Comparison of ENCODE assay signal across 8 cellular contexts in the genomic region with DNA sequence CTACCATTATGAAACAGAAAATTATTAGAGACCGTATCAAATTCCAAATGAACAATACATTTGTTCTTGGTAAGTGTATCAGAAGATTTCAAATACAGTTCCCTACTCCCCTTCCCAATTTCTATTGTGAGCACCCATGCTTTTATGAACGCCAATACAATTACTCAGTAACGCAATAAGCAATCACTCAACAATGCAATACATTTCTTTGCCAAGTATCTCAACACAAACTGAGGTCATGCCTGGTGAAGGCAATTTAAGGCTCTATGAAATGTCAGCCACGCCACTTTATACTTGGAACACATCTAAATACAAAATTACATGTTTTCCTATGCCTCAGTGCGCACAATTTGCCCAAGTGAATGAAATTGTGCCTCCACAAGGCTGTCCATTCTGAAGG.
DNase-seq lines count a peak whose midpoint lies in the region; ATAC-seq lines count a peak whose summit lies in the region.

No MANE protein-coding gene starts in this region.

- no peaks in the 10 kb centered on the region for H3K36me3 Mint-ChIP-seq in T-helper 1 cell treated with Interleukin-12 subunit alpha and Interleukin-12 subunit beta and Interleukin-4 antibody, amounts not matched to agents 30 μg/mL and 1 μg/mL, for 36 hours (ENCODE audit: low read depth)
- peaks cover 2 to 12% of the 10 kb centered on the region in 2 donors for H3K36me3 Mint-ChIP-seq in stimulated activated naive B cell treated with anti-CD40 and anti-IgM and Interleukin-4, amounts not matched to agents 10 μg/mL and 1 μg/mL and 100 μg/mL, for 72 hours

- no peaks in the 10 kb centered on the region for H3K27me3 Mint-ChIP-seq in T-helper 1 cell treated with Interleukin-12 subunit alpha and Interleukin-12 subunit beta and Interleukin-4 antibody, amounts not matched to agents 30 μg/mL and 1 μg/mL, for 36 hours (ENCODE audit: low read depth)
- H3K27me3 Mint-ChIP-seq in stimulated activated naive B cell treated with anti-CD40 and anti-IgM and Interleukin-4, amounts not matched to agents 10 μg/mL and 1 μg/mL and 100 μg/mL, for 72 hours, result no peaks in the 10 kb centered on the region

- DNase-seq in T-helper 1 cell (no peak), adipocyte (ENCODE audit: low read depth) (peak; percentile 14), iris pigment epithelial cell (ENCODE audit: low read depth) (peak; percentile 11), putamen (ENCODE audit: low spot score) (no peak)
- DNase-seq in stimulated activated naive B cell treated with anti-CD40 and anti-IgM and Interleukin-4, amounts not matched to agents 10 μg/mL and 1 μg/mL and 100 μg/mL, for 72 hours, result no peak

- peaks cover 5% of the 10 kb centered on the region for H3K9me3 Mint-ChIP-seq in T-helper 1 cell treated with Interleukin-12 subunit alpha and Interleukin-12 subunit beta and Interleukin-4 antibody, amounts not matched to agents 30 μg/mL and 1 μg/mL, for 36 hours
- no peaks in the 10 kb centered on the region for H3K9me3 Mint-ChIP-seq in stimulated activated naive B cell treated with anti-CD40 and anti-IgM and Interleukin-4, amounts not matched to agents 10 μg/mL and 1 μg/mL and 100 μg/mL, for 72 hours

- no peak overlapping the region for H3K4me3 Mint-ChIP-seq in T-helper 1 cell treated with Interleukin-12 subunit alpha and Interleukin-12 subunit beta and Interleukin-4 antibody, amounts not matched to agents 30 μg/mL and 1 μg/mL, for 36 hours
- peak overlapping the region; percentile 89 to 93 for H3K4me3 Mint-ChIP-seq in stimulated activated naive B cell treated with anti-CD40 and anti-IgM and Interleukin-4, amounts not matched to agents 10 μg/mL and 1 μg/mL and 100 μg/mL, for 72 hours

- ATAC-seq in stimulated activated naive B cell treated with anti-CD40 and anti-IgM and Interleukin-4, amounts not matched to agents 10 μg/mL and 1 μg/mL and 100 μg/mL, for 72 hours (replicated peaks), result no peak
- ATAC-seq in GM21526 (IDR thresholded peaks at IDR 0.05; ENCODE audit: low FRiP score, unreplicated experiment), result no peak
- ATAC-seq in activated CD4-positive, CD25-positive, alpha-beta regulatory T cell treated with anti-CD3 and anti-CD28 coated beads, Interleukin-2, amount 50 U/mL, for 24 hours, result no peak

- peaks cover 14% of the 10 kb centered on the region for H3K36me3 ChIP-seq in adipocyte (ENCODE audit: control insufficient read depth, insufficient read depth, low read length, severe bottlenecking)

- peak overlapping the region; percentile 41 for H3K27ac Mint-ChIP-seq in T-helper 1 cell treated with Interleukin-12 subunit alpha and Interleukin-12 subunit beta and Interleukin-4 antibody, amounts not matched to agents 30 μg/mL and 1 μg/mL, for 36 hours
- H3K27ac Mint-ChIP-seq in stimulated activated naive B cell treated with anti-CD40 and anti-IgM and Interleukin-4, amounts not matched to agents 10 μg/mL and 1 μg/mL and 100 μg/mL, for 72 hours, result peak overlapping the region; percentile 98

- H3K9me3 ChIP-seq in adipocyte (ENCODE audit: control insufficient read depth, low read length), result no peaks in the 10 kb centered on the region

- peaks cover 11% of the 10 kb centered on the region for H3K4me1 Mint-ChIP-seq in T-helper 1 cell treated with Interleukin-12 subunit alpha and Interleukin-12 subunit beta and Interleukin-4 antibody, amounts not matched to agents 30 μg/mL and 1 μg/mL, for 36 hours (ENCODE audit: low read depth)
- H3K4me1 Mint-ChIP-seq in stimulated activated naive B cell treated with anti-CD40 and anti-IgM and Interleukin-4, amounts not matched to agents 10 μg/mL and 1 μg/mL and 100 μg/mL, for 72 hours, result peaks cover 6 to 8% of the 10 kb centered on the region in 2 donors

- peaks cover 10% of the 10 kb centered on the region for H3K4me1 ChIP-seq in adipocyte (ENCODE audit: control insufficient read depth, insufficient read depth, low read length)

- peak overlapping the region; percentile 89 for H3K9ac ChIP-seq in adipocyte (ENCODE audit: low read length)

- peak overlapping the region; percentile 93 for H3K4me3 ChIP-seq in adipocyte (ENCODE audit: low read length)

- no peaks in the 10 kb centered on the region for H3K27me3 ChIP-seq in adipocyte (replicated peaks; ENCODE audit: control insufficient read depth, insufficient read depth, low read length)

Comparison
In these comparisons a context has a peak if more than half of its experiments do, and no peak if none do; other contexts are left out.
1. DNase-seq: peak in adipocyte (single experiment) and iris pigment epithelial cell (single experiment); none in T-helper 1 cell (0 of 5), stimulated activated naive B cell treated with anti-CD40 and anti-IgM and Interleukin-4, amounts not matched to agents 10 μg/mL and 1 μg/mL and 100 μg/mL, for 72 hours (single experiment) and putamen (single experiment).